Comparison of ENCODE assay signal across 12 cellular contexts in genomic region chrX:47683171-47684145, GRCh38.
"Had no signal": no experiment of that assay in that cellular context is flagged by ENCODE, and none has a peak within 500 bp of the region (broad histone marks: within the 10 kb centered on the region; RNA-seq: fewer than 3 reads in every experiment).

No MANE protein-coding gene starts in this region.

- DNase-seq: activated CD4-positive, alpha-beta T cell treated with anti-CD3 and anti-CD28 coated beads, Interleukin-2, amount 50 U/mL, for 48 hours; activated naive CD4-positive, alpha-beta T cell treated with anti-CD3 and anti-CD28 coated beads, Interleukin-2, amount 10 ng/mL, durations not matched to agents 7 days and 5 days; foreskin melanocyte; psoas muscle; sigmoid colon; T-helper 1 cell; T1000 had no signal

- H3K4me1 ChIP-seq: psoas muscle, sigmoid colon had no signal

- H3K9me3 Mint-ChIP-seq: activated naive CD4-positive, alpha-beta T cell treated with anti-CD3 and anti-CD28 coated beads, Interleukin-2, amount 10 ng/mL, durations not matched to agents 7 days and 5 days; stimulated activated memory B cell treated with anti-CD40 and anti-IgM and Interleukin-4, amounts not matched to agents 10 μg/mL and 1 μg/mL and 100 μg/mL, for 72 hours had no signal

- H3K9me3 ChIP-seq: psoas muscle, sigmoid colon had no signal

- H3K4me3 Mint-ChIP-seq: activated naive CD4-positive, alpha-beta T cell treated with anti-CD3 and anti-CD28 coated beads, Interleukin-2, amount 10 ng/mL, durations not matched to agents 7 days and 5 days; neural crest cell; stimulated activated memory B cell treated with anti-CD40 and anti-IgM and Interleukin-4, amounts not matched to agents 10 μg/mL and 1 μg/mL and 100 μg/mL, for 72 hours had no signal

- H3K36me3 Mint-ChIP-seq: activated naive CD4-positive, alpha-beta T cell treated with anti-CD3 and anti-CD28 coated beads, Interleukin-2, amount 10 ng/mL, durations not matched to agents 7 days and 5 days; stimulated activated memory B cell treated with anti-CD40 and anti-IgM and Interleukin-4, amounts not matched to agents 10 μg/mL and 1 μg/mL and 100 μg/mL, for 72 hours had no signal

- H3K27me3 ChIP-seq: cardiac muscle cell, sigmoid colon had no signal

- H3K4me1 Mint-ChIP-seq: activated naive CD4-positive, alpha-beta T cell treated with anti-CD3 and anti-CD28 coated beads, Interleukin-2, amount 10 ng/mL, durations not matched to agents 7 days and 5 days; neural crest cell had no signal

- H3K27ac Mint-ChIP-seq: activated naive CD4-positive, alpha-beta T cell treated with anti-CD3 and anti-CD28 coated beads, Interleukin-2, amount 10 ng/mL, durations not matched to agents 7 days and 5 days; stimulated activated memory B cell treated with anti-CD40 and anti-IgM and Interleukin-4, amounts not matched to agents 10 μg/mL and 1 μg/mL and 100 μg/mL, for 72 hours had no signal

- ATAC-seq: esophagus mucosa; psoas muscle; stimulated activated memory B cell treated with anti-CD40 and anti-IgM and Interleukin-4, amounts not matched to agents 10 μg/mL and 1 μg/mL and 100 μg/mL, for 72 hours had no signal

- H3K36me3 ChIP-seq: cardiac muscle cell, sigmoid colon had no signal

- H3K4me3 ChIP-seq: cardiac muscle cell, psoas muscle, sigmoid colon had no signal

- FAIRE-seq: endometrium had no signal

- H3K27ac ChIP-seq: cardiac muscle cell, psoas muscle, sigmoid colon had no signal
